32 cellular contexts compared by ENCODE assay signal in the genomic region with DNA sequence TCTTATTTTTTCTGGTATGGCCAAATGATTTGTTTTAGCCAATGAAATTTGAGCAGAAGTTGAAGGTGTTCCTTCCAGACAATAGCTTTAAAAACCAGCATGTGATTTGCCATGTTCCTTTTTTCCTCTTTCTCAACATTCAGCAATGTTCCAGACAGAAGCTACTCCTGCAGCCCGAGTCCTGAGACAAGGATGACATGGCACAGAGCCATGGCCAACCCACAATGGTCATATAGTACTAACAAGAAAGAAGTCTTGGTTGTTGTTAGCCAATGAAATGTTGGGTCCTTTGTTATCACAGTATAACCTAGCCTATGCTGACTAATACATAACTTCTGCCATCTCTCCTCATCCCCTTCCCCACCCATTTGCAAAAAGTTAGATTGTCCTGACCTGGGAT.
"Had no signal": no experiment of that assay in that cellular context is flagged by ENCODE, and none has a peak within 500 bp of the region (broad histone marks: within the 10 kb centered on the region; RNA-seq: fewer than 3 reads in every experiment).

No MANE protein-coding gene starts in this region.

- H3K27ac ChIP-seq: brain microvascular endothelial cell, foreskin keratinocyte, gastroesophageal sphincter, WERI-Rb-1 had no signal

- H3K4me3 Mint-ChIP-seq: activated B cell treated with CpG ODN at 0.5 μM for 24 hours; activated CD8-positive, alpha-beta T cell treated with anti-CD3 and anti-CD28 coated beads for 36 hours; activated naive CD8-positive, alpha-beta T cell; activated T-cell treated with anti-CD3 and anti-CD28 coated beads, Interleukin-2, amount 50 U/mL, for 4 hours; activated T-helper 17 cell treated with anti-CD3 and anti-CD28 coated beads, Interleukin-2, amount 50 U/mL, for 72 hours; T-helper 17 cell; T-helper 2 cell treated with Interferon-gamma antibody and Interleukin-4, amounts not matched to agents 5 μg/mL and 100 μg/mL, for 36 hours had no signal

- ATAC-seq: activated CD4-positive, CD25-positive, alpha-beta regulatory T cell treated with anti-CD3 and anti-CD28 coated beads, Interleukin-2, amount 50 U/mL, for 24 hours; activated CD8-positive, alpha-beta T cell treated with anti-CD3 and anti-CD28 coated beads for 36 hours; activated T-cell treated with anti-CD3 and anti-CD28 coated beads, Interleukin-2, amount 50 U/mL, for 4 hours; activated T-helper 17 cell treated with anti-CD3 and anti-CD28 coated beads, Interleukin-2, amount 50 U/mL, for 72 hours; esophagus mucosa; foreskin keratinocyte; gastroesophageal sphincter; T-helper 17 cell had no signal

- DNase-seq: activated B cell treated with CpG ODN at 0.5 μM for 24 hours; activated CD4-positive, alpha-beta T cell treated with anti-CD3 and anti-CD28 coated beads for 48 hours; activated CD4-positive, alpha-beta T cell treated with anti-CD3 and anti-CD28 coated beads, Interleukin-2, amount 50 U/mL, for 1 hour; activated CD4-positive, alpha-beta T cell treated with anti-CD3 and anti-CD28 coated beads, Interleukin-2, amount 50 U/mL, for 48 hours; activated CD8-positive, alpha-beta memory T cell treated with anti-CD3 and anti-CD28 coated beads for 24 hours; activated CD8-positive, alpha-beta T cell treated with anti-CD3 and anti-CD28 coated beads for 36 hours; activated effector memory CD4-positive, alpha-beta T cell treated with Interleukin-2 at 50 U/mL for 16 hours; activated gamma-delta T cell treated with Interleukin-2 at 50 U/mL for 16 hours; activated naive CD4-positive, alpha-beta T cell treated with anti-CD3 and anti-CD28 coated beads, Interleukin-2, amount 50 U/mL, for 16 hours; activated naive CD4-positive, alpha-beta T cell treated with Interleukin-2 at 50 U/mL for 16 hours; activated T-cell treated with anti-CD3 and anti-CD28 coated beads, Interleukin-2, amount 50 U/mL, for 4 hours; amniotic stem cell; anterior cingulate cortex; brain microvascular endothelial cell; caudate nucleus; cortex of kidney; effector CD8-positive, alpha-beta T cell; foreskin keratinocyte; T-helper 1 cell; T-helper 17 cell; T1000; WERI-Rb-1 had no signal

- H3K27me3 Mint-ChIP-seq: activated B cell treated with CpG ODN at 0.5 μM for 24 hours; activated CD8-positive, alpha-beta T cell treated with anti-CD3 and anti-CD28 coated beads for 36 hours; activated naive CD8-positive, alpha-beta T cell; activated T-helper 17 cell treated with anti-CD3 and anti-CD28 coated beads, Interleukin-2, amount 50 U/mL, for 72 hours; T-helper 17 cell had no signal

- H3K27me3 ChIP-seq: brain microvascular endothelial cell, gastroesophageal sphincter had no signal

- H3K9me3 ChIP-seq: gastroesophageal sphincter had no signal

- H3K27ac Mint-ChIP-seq: activated B cell treated with CpG ODN at 0.5 μM for 24 hours; activated CD8-positive, alpha-beta T cell treated with anti-CD3 and anti-CD28 coated beads for 36 hours; activated naive CD8-positive, alpha-beta T cell; activated T-helper 17 cell treated with anti-CD3 and anti-CD28 coated beads, Interleukin-2, amount 50 U/mL, for 72 hours; T-helper 17 cell; T-helper 2 cell treated with Interferon-gamma antibody and Interleukin-4, amounts not matched to agents 5 μg/mL and 100 μg/mL, for 36 hours had no signal

- H3K9me3 Mint-ChIP-seq: activated CD8-positive, alpha-beta T cell treated with anti-CD3 and anti-CD28 coated beads for 36 hours had no signal

- FAIRE-seq: astrocyte, bronchial epithelial cell, colon, endometrium had no signal

- H3K36me3 ChIP-seq: brain microvascular endothelial cell, gastroesophageal sphincter, WERI-Rb-1 had no signal

- H3K4me1 ChIP-seq: foreskin keratinocyte, gastroesophageal sphincter had no signal

- H3K4me3 ChIP-seq: gastroesophageal sphincter had no signal
